ENCODE assay signal across 1 cellular context in genomic region chr1:38772026-38772425, GRCh38.
A peak's percentile ranks its signal among the peaks of the same experiment; 100 is the strongest.
TF ChIP-seq lines count a peak whose summit lies in the region.

No MANE protein-coding gene starts in this region.

TF ChIP-seq in HEK293, 187 proteins besides CTCF, POLR2A, EP300 and RAD21 (continued from another document):
- TF ChIP-seq, protein P1, sequence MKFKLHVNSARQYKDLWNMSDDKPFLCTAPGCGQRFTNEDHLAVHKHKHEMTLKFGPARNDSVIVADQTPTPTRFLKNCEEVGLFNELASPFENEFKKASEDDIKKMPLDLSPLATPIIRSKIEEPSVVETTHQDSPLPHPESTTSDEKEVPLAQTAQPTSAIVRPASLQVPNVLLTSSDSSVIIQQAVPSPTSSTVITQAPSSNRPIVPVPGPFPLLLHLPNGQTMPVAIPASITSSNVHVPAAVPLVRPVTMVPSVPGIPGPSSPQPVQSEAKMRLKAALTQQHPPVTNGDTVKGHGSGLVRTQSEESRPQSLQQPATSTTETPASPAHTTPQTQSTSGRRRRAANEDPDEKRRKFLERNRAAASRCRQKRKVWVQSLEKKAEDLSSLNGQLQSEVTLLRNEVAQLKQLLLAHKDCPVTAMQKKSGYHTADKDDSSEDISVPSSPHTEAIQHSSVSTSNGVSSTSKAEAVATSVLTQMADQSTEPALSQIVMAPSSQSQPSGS (tag by site-specific recombination; IDR thresholded peaks at IDR 0.05; ENCODE audit: low read depth) = no peak
- TF ChIP-seq, protein P2, sequence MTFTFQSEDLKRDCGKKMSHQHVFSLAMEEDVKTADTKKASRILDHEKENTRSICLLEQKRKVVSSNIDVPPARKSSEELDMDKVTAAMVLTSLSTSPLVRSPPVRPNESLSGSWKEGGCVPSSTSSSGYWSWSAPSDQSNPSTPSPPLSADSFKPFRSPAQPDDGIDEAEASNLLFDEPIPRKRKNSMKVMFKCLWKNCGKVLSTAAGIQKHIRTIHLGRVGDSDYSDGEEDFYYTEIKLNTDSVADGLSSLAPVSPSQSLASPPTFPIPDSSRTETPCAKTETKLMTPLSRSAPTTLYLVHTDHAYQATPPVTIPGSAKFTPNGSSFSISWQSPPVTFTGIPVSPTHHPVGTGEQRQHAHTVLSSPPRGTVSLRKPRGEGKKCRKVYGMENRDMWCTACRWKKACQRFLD (tag by site-specific recombination; IDR thresholded peaks at IDR 0.05) = no peak
- TF ChIP-seq TRIM28 (IDR thresholded peaks at IDR 0.05; ENCODE audit: borderline replicate concordance, low read length) (0 out of 2 replicates have a peak, but pooled peaks have one; percentile 42), ZBTB6 (tag by site-specific recombination; IDR thresholded peaks at IDR 0.05) (no peak)
